ENCODE assay signal across 1 cellular context in genomic region chr3:101074518-101074917, GRCh38.
TF ChIP-seq lines count a peak whose summit lies in the region.

No MANE protein-coding gene starts in this region.

TF ChIP-seq in K562, 482 proteins besides CTCF, POLR2A, EP300 and RAD21 (continued from another document):
- TF ChIP-seq, protein P1, sequence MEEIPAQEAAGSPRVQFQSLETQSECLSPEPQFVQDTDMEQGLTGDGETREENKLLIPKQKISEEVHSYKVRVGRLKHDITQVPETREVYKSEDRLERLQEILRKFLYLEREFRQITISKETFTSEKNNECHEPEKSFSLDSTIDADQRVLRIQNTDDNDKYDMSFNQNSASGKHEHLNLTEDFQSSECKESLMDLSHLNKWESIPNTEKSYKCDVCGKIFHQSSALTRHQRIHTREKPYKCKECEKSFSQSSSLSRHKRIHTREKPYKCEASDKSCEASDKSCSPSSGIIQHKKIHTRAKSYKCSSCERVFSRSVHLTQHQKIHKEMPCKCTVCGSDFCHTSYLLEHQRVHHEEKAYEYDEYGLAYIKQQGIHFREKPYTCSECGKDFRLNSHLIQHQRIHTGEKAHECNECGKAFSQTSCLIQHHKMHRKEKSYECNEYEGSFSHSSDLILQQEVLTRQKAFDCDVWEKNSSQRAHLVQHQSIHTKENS (CRISPR knock-in tag; IDR thresholded peaks at IDR 0.05), result no peak
- no peak for TF ChIP-seq GABPB1 (CRISPR knock-in tag; IDR thresholded peaks at IDR 0.05)
- TF ChIP-seq SMARCB1 (IDR thresholded peaks at IDR 0.05; ENCODE audit: insufficient read length, low read depth), result no peak
